ENCODE assay signal across 8 cellular contexts in the genomic region with DNA sequence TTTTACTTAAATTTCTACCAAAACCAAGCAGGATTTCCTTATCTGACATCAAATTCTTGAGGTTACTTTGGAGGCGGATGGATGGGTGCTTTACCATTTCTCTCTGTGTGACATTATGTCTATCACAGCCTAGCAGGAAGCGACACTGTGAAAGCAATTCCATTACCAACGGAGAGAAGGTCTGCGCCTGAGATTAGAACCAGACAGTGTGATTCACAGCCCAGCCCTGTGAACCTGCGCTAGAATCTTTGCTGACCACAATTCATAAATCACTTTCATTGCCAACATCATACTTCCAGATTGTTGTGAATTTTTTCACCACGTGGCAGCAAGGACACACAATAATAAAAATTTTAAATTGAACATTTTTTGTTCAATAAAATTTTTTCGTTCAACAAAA.
A peak's percentile ranks its signal among the peaks of the same experiment; 100 is the strongest.
DNase-seq lines count a peak whose midpoint lies in the region; ATAC-seq lines count a peak whose summit lies in the region.

No MANE protein-coding gene starts in this region.

- DNase-seq in HT-29 (ENCODE audit: low spot score), result peak; percentile 59
- DNase-seq in activated CD8-positive, alpha-beta memory T cell treated with anti-CD3 and anti-CD28 coated beads for 1 hour (ENCODE audit: extremely low read depth in 1 of 2, low read depth in 1 of 2), result peak; percentile 33 to 65
- DNase-seq in epithelial cell of prostate (ENCODE audit: low read depth, low spot score), result peak; percentile 50
- DNase-seq in stimulated activated CD4-positive, alpha-beta T cell treated with anti-CD3 and anti-CD28 coated beads, Interleukin-2, amount 100 ng/mL, for 4 hours (ENCODE audit: low read depth), result peak; percentile 62
- DNase-seq in D341Med (ENCODE audit: low spot score), result no peak

- no peak overlapping the region for H3K27ac ChIP-seq in epithelial cell of prostate

- ATAC-seq in HG02759 (IDR thresholded peaks at IDR 0.05; ENCODE audit: unreplicated experiment) (no peak), HG03039 (IDR thresholded peaks at IDR 0.05; ENCODE audit: unreplicated experiment) (no peak), GM19455 (IDR thresholded peaks at IDR 0.05; ENCODE audit: unreplicated experiment) (no peak)
